ENCODE assay signal across 9 cellular contexts in the genomic region with DNA sequence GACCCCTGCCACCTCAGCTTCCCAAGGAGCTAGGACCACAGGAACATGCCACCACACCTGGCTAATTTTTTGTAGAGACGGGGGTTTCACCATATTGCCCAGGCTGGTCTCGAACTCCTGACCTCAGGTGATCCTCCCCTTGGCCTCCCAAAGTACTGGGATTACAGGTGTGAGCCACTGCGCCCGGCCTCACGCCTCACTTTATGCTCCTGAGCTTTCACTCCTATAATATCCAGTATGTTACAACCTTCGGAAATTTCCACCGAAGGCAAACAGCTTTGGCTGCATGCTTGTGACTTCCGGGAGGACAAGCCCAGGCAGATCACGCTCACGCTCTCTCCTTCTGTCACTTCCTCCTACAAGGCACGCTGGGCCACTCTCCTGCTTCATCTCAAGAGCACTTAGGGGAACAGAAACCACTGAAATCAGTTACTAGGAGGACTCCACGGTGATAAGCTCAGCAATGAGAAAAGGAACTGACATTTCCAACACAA. TPM values are rescaled to one million over a fixed set of nuclear protein-coding genes. Genes with fewer than 3 reads are reported as not detected.
A peak's percentile ranks its signal among the peaks of the same experiment; 100 is the strongest.
DNase-seq lines count a peak whose midpoint lies in the region; ATAC-seq and TF ChIP-seq lines count a peak whose summit lies in the region.
"Had no signal": no experiment of that assay in that cellular context is flagged by ENCODE, and none has a peak within 500 bp of the region (broad histone marks: within the 10 kb centered on the region; RNA-seq: fewer than 3 reads in every experiment).

No MANE protein-coding gene starts in this region.

- H3K4me3 Mint-ChIP-seq in brain = peak overlapping the region in 1 of 5 experiments; percentile 61

- no peaks in the 10 kb centered on the region for H3K9me3 Mint-ChIP-seq in brain
- H3K9me3 Mint-ChIP-seq: naive thymus-derived CD8-positive, alpha-beta T cell had no signal

- H3K36me3 Mint-ChIP-seq in brain = peaks cover 42% of the 10 kb centered on the region

- H3K4me1 ChIP-seq in spleen = peaks cover 14 to 81% (median 44%) of the 10 kb centered on the region in 6 donors

- TF ChIP-seq CTCF in GM20000 (IDR thresholded peaks at IDR 0.05; ENCODE audit: extremely low read depth, missing control alignments) (no peak), brain (conservative IDR thresholded peaks at IDR 0.05) (no peak), spleen (IDR thresholded peaks at IDR 0.05 in 8 of 11, conservative IDR thresholded peaks at IDR 0.05 in 3 of 11) (no peak)

- WGBS in spleen, 5 donors = 55 to 67% (median 62%) methylated on average over 11 to 12 of the region's 12 CpGs

- intact Hi-C loops in spleen (cut with DNase I; ENCODE audit: low total_unique reads) = no loop called here

- peaks cover 25% of the 10 kb centered on the region for H3K4me1 Mint-ChIP-seq in brain

- DNase-seq in GDM1 (lab: John Stamatoyannopoulos, UW) (peak; percentile 60), GM20000 (ENCODE audit: low spot score) (peak; percentile 91), spleen (peak; percentile 90), HUDEP-2 (lab: John Stamatoyannopoulos, UW; ENCODE audit: unreplicated experiment in 76 of 76) (no peak), NCI-H2227 (lab: John Stamatoyannopoulos, UW; ENCODE audit: unreplicated experiment) (no peak), NCI-H2196 treated with DMSO at 0.1 percent for 48 hours (lab: John Stamatoyannopoulos, UW; ENCODE audit: unreplicated experiment) (no peak)

- TF ChIP-seq POLR2A in spleen (IDR thresholded peaks at IDR 0.05) = peak in 1 of 3 donors; percentile 48

- no peaks in the 10 kb centered on the region for H3K9me3 ChIP-seq in spleen

- H3K27ac ChIP-seq in spleen = peak overlapping the region; percentile 49 to 96 (median 86)

- peak overlapping the region in 3 of 5 experiments; percentile 41 to 91 (median 87) for H3K27ac Mint-ChIP-seq in brain

- ATAC-seq in HG03565 (IDR thresholded peaks at IDR 0.05; ENCODE audit: unreplicated experiment) = peak; percentile 60
- ATAC-seq: naive thymus-derived CD8-positive, alpha-beta T cell had no signal

- H3K36me3 ChIP-seq in spleen = peaks cover 0 to 64% (median 30%) of the 10 kb centered on the region in 6 donors

- H3K4me3 ChIP-seq in spleen = no peak overlapping the region

- H3K27me3 Mint-ChIP-seq in brain = peaks cover 4% of the 10 kb centered on the region
- H3K27me3 Mint-ChIP-seq: naive thymus-derived CD8-positive, alpha-beta T cell had no signal

- H3K27me3 ChIP-seq in spleen (replicated peaks in 1 of 7) = no peaks in the 10 kb centered on the region

RNA-seq across cellular contexts. Expression of a gene that starts 4.4 kb away (rescaled TPM):
- 42.7 TPM for polyA plus RNA-seq in brain (ENCODE audit: insufficient read depth, low read depth, low replicate concordance)
- 100 to 1,000 TPM in 1 of 7 donors, 10 to 100 TPM in 6; 47.3 to 104 (median 62.0) TPM for total RNA-seq in spleen
- 100 to 1,000 TPM in 1 of 3 donors, 10 to 100 TPM in 2; 48.8 to 118 (median 75.0) TPM for polyA plus RNA-seq in spleen

RNA-seq across cellular contexts. Expression of a gene that starts 4.8 kb away (rescaled TPM):
- polyA plus RNA-seq in brain (ENCODE audit: insufficient read depth, low read depth, low replicate concordance) (30.9 TPM), spleen (10 to 100 TPM; 24.1 to 35.8 (median 27.2) TPM)
- total RNA-seq in spleen = 10 to 100 TPM; 19.0 to 24.7 (median 23.3) TPM

RNA-seq across cellular contexts. Expression of a gene that starts 4.9 kb away (rescaled TPM):
- polyA plus RNA-seq in brain (ENCODE audit: insufficient read depth, low read depth, low replicate concordance) (82.3 TPM), spleen (10 to 100 TPM; 38.2 to 69.3 (median 42.4) TPM)
- total RNA-seq in spleen = 10 to 100 TPM; 13.7 to 29.4 (median 20.4) TPM

Comparison
In these comparisons a context has a peak if more than half of its experiments do, and no peak if none do; other contexts are left out.
1. DNase-seq: peak in GDM1 (single experiment), GM20000 (single experiment) and spleen (single experiment); none in HUDEP-2 (0 of 76), NCI-H2227 (single experiment) and NCI-H2196 treated with DMSO at 0.1 percent for 48 hours (single experiment).